11 cellular contexts compared by ENCODE assay signal in genomic region chr3:15753056-15753710, GRCh38. TPM values are rescaled to one million over a fixed set of nuclear protein-coding genes. Genes with fewer than 3 reads are reported as not detected.
A peak's percentile ranks its signal among the peaks of the same experiment; 100 is the strongest.
DNase-seq lines count a peak whose midpoint lies in the region; ATAC-seq, FAIRE-seq and TF ChIP-seq lines count a peak whose summit lies in the region.
"Had no signal": no experiment of that assay in that cellular context is flagged by ENCODE, and none has a peak within 500 bp of the region (broad histone marks: within the 10 kb centered on the region; RNA-seq: fewer than 3 reads in every experiment).

No MANE protein-coding gene starts in this region.

- WGBS in HepG2 (ENCODE audit: low lambda C conversion rate) = 53% methylated on average over 5 of the region's 5 CpGs

- CTCF ChIA-PET in HepG2 (lab: Yijun Ruan, JAX; ENCODE audit: low intra/inter-chr PET ratio, low total read pairs) = no interaction called here

- in situ Hi-C loops in HepG2 (cut with HindIII; ENCODE audit: extremely low pct_ligation_motif_present, low pct_unique_long_range_greater_than_20kb) = no loop called here

- peaks cover 1% of the 10 kb centered on the region for H3K36me3 ChIP-seq in bronchial epithelial cell (ENCODE audit: control insufficient read depth, insufficient read depth, low read length)
- H3K36me3 ChIP-seq in HepG2 (replicated peaks in 1 of 2; ENCODE audit: control insufficient read depth in 1 of 2, insufficient read depth in 2 of 2, low read length in 2 of 2) = peaks cover 2 to 17% of the 10 kb centered on the region in 2 experiments; a peak in 3 of 5 replicates

- H3K9ac ChIP-seq in HepG2 (ENCODE audit: insufficient read depth, low read depth, low read length) = no peak overlapping the region

- H3K4me1 Mint-ChIP-seq in activated T-cell treated with anti-CD3 and anti-CD28 coated beads, Interleukin-2, amount 50 U/mL, for 72 hours (ENCODE audit: low read depth) = peaks cover 11% of the 10 kb centered on the region

- TF ChIP-seq EP300 in HepG2 (IDR thresholded peaks at IDR 0.05; ENCODE audit: low read depth in 2 of 2, low read length in 2 of 2) (no peak), HepG2 (CRISPR knock-in tag; IDR thresholded peaks at IDR 0.05; ENCODE audit: borderline replicate concordance) (no peak)

- H3K27ac ChIP-seq in HepG2 (ENCODE audit: extremely low read length, insufficient read depth, low read length) = no peak overlapping the region

- no peak overlapping the region for H2AFZ ChIP-seq in HepG2 (ENCODE audit: low read length)

- H3K9me3 Mint-ChIP-seq in activated T-cell treated with anti-CD3 and anti-CD28 coated beads, Interleukin-2, amount 50 U/mL, for 72 hours = peaks cover 0 to 3% of the 10 kb centered on the region in 2 donors

- peaks cover 11% of the 10 kb centered on the region for H3K4me1 ChIP-seq in HepG2 (ENCODE audit: insufficient read depth, low read length)

- H4K20me1 ChIP-seq in HepG2 (ENCODE audit: insufficient read depth, low read length) = no peaks in the 10 kb centered on the region

- TF ChIP-seq CTCF in LNCaP clone FGC (IDR thresholded peaks at IDR 0.05; ENCODE audit: control insufficient read depth, extremely low read depth, insufficient read depth) (no peak), bronchial epithelial cell (IDR thresholded peaks at IDR 0.05; ENCODE audit: insufficient read depth, low read length, severe bottlenecking) (no peak), HepG2 (CRISPR knock-in tag; IDR thresholded peaks at IDR 0.05) (no peak)

- FAIRE-seq in bronchial epithelial cell (lab: Jason Lieb, UNC) (no peak), HepG2 (lab: Jason Lieb, UNC) (no peak)

- H3K27me3 ChIP-seq in bronchial epithelial cell (ENCODE audit: control insufficient read depth, insufficient read depth, low read length) (no peaks in the 10 kb centered on the region), HepG2 (ENCODE audit: control insufficient read depth in 1 of 2, insufficient read depth in 2 of 2, low read length in 2 of 2) (no peaks in the 10 kb centered on the region)

- no TSS peak for BruUV-seq in HepG2 (replicated peaks; lab: Mats Ljungman, UMichigan)

- H3K36me3 Mint-ChIP-seq in activated T-cell treated with anti-CD3 and anti-CD28 coated beads, Interleukin-2, amount 50 U/mL, for 72 hours (ENCODE audit: insufficient read depth in 2 of 2) = peaks cover 13 to 19% of the 10 kb centered on the region in 2 donors

- TF ChIP-seq POLR2A in HepG2 (IDR thresholded peaks at IDR 0.05; ENCODE audit: insufficient read depth in 1 of 2, low read depth in 2 of 2, low read length in 2 of 2) = no peak

- no peak overlapping the region for H3K4me2 ChIP-seq in HepG2 (ENCODE audit: low read depth, low read length)

- no peak overlapping the region for H3K4me3 Mint-ChIP-seq in activated T-cell treated with anti-CD3 and anti-CD28 coated beads, Interleukin-2, amount 50 U/mL, for 72 hours

- DNase-seq in LNCaP clone FGC (ENCODE audit: low read depth) (peak; percentile 94), bronchial epithelial cell (ENCODE audit: low read depth) (peak; percentile 1), HepG2 (ENCODE audit: low spot score) (peak; percentile 25), smooth muscle cell of the brain vasculature (ENCODE audit: low read depth, low spot score) (peak; percentile 17), SKM-1 (lab: John Stamatoyannopoulos, UW; ENCODE audit: unreplicated experiment) (no peak)
- no peak for DNase-seq in activated T-cell treated with anti-CD3 and anti-CD28 coated beads, Interleukin-2, amount 50 U/mL, for 72 hours
- DNase-seq: amniotic stem cell, naive B cell, NCI-H2029 treated with DMSO at 0.1 percent for 48 hours had no signal

- no peak overlapping the region for H3K27ac Mint-ChIP-seq in activated T-cell treated with anti-CD3 and anti-CD28 coated beads, Interleukin-2, amount 50 U/mL, for 72 hours

- no peak for TF ChIP-seq RAD21 in HepG2 (CRISPR knock-in tag; IDR thresholded peaks at IDR 0.05)

- H3K9me3 ChIP-seq in HepG2 (ENCODE audit: low read length) = no peaks in the 10 kb centered on the region

- no peaks in the 10 kb centered on the region for H3K27me3 Mint-ChIP-seq in activated T-cell treated with anti-CD3 and anti-CD28 coated beads, Interleukin-2, amount 50 U/mL, for 72 hours (ENCODE audit: low read depth)
- H3K27me3 Mint-ChIP-seq: naive B cell had no signal

- ATAC-seq in HepG2 (peak; percentile 50), GM21717 (IDR thresholded peaks at IDR 0.05; ENCODE audit: unreplicated experiment) (no peak)
- no peak for ATAC-seq in activated CD4-positive, CD25-positive, alpha-beta regulatory T cell treated with anti-CD3 and anti-CD28 coated beads, Interleukin-2, amount 50 U/mL, for 24 hours
- ATAC-seq in activated T-cell treated with anti-CD3 and anti-CD28 coated beads, Interleukin-2, amount 50 U/mL, for 72 hours (replicated peaks in 1 of 2) = no peak

- intact Hi-C loops in HepG2 (cut with micrococcal nuclease; ENCODE audit: unreplicated experiment) = no loop called here

- H3K4me3 ChIP-seq in LNCaP clone FGC (ENCODE audit: low read depth, low read length) = no peak overlapping the region
- no peak overlapping the region for H3K4me3 ChIP-seq in bronchial epithelial cell (ENCODE audit: low read depth, low read length)
- H3K4me3 ChIP-seq in HepG2 (replicated peaks in 1 of 3; ENCODE audit: insufficient read depth in 1 of 3, low read depth in 2 of 3, low read length in 3 of 3) = no peak overlapping the region

- H3K79me2 ChIP-seq in HepG2 (ENCODE audit: insufficient read depth, low read length) = no peaks in the 10 kb centered on the region

- POLR2A ChIA-PET in HepG2 (lab: Yijun Ruan, JAX) = no interaction called here

TF ChIP-seq in HepG2, 621 proteins besides CTCF, POLR2A, EP300 and RAD21 (continues in another document):
- TF ChIP-seq CEBPG (CRISPR knock-in tag; IDR thresholded peaks at IDR 0.05) (no peak), SOX6 (IDR thresholded peaks at IDR 0.05) (no peak), SOX6 (CRISPR knock-in tag; IDR thresholded peaks at IDR 0.05) (no peak), WIZ (CRISPR knock-in tag; IDR thresholded peaks at IDR 0.05) (no peak), ZNF652 (CRISPR knock-in tag; IDR thresholded peaks at IDR 0.05; ENCODE audit: borderline replicate concordance, low read depth) (no peak), MIER3 (CRISPR knock-in tag; IDR thresholded peaks at IDR 0.05; ENCODE audit: borderline replicate concordance) (no peak), JUND (CRISPR knock-in tag; IDR thresholded peaks at IDR 0.05) (no peak), MIER2 (CRISPR knock-in tag; IDR thresholded peaks at IDR 0.05) (no peak), RFXANK (CRISPR knock-in tag; IDR thresholded peaks at IDR 0.05) (no peak), TOPORS (CRISPR knock-in tag; IDR thresholded peaks at IDR 0.05) (no peak), ZNF775 (CRISPR knock-in tag; IDR thresholded peaks at IDR 0.05; ENCODE audit: borderline replicate concordance) (no peak), BRCA1 (CRISPR knock-in tag; IDR thresholded peaks at IDR 0.05) (no peak), TBL1XR1 (IDR thresholded peaks at IDR 0.05; ENCODE audit: borderline replicate concordance, low read length, partially characterized antibody) (no peak), ZBTB20 (CRISPR knock-in tag; IDR thresholded peaks at IDR 0.05; ENCODE audit: borderline replicate concordance, low read depth) (no peak), GABPA (IDR thresholded peaks at IDR 0.05; ENCODE audit: low read depth, low read length) (no peak), GABPA (CRISPR knock-in tag; IDR thresholded peaks at IDR 0.05; ENCODE audit: low read depth) (no peak), ATF1 (CRISPR knock-in tag; IDR thresholded peaks at IDR 0.05) (no peak), ZNF136 (CRISPR knock-in tag; IDR thresholded peaks at IDR 0.05; ENCODE audit: low read depth) (no peak)
- TF ChIP-seq, protein P1, sequence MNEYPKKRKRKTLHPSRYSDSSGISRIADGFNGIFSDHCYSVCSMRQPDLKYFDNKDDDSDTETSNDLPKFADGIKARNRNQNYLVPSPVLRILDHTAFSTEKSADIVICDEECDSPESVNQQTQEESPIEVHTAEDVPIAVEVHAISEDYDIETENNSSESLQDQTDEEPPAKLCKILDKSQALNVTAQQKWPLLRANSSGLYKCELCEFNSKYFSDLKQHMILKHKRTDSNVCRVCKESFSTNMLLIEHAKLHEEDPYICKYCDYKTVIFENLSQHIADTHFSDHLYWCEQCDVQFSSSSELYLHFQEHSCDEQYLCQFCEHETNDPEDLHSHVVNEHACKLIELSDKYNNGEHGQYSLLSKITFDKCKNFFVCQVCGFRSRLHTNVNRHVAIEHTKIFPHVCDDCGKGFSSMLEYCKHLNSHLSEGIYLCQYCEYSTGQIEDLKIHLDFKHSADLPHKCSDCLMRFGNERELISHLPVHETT (CRISPR knock-in tag; conservative IDR thresholded peaks at IDR 0.05) = no peak

RNA-seq across cellular contexts. Expression of gene ANKRD28, which starts 44.6 kb away (rescaled TPM):
- total RNA-seq in bronchial epithelial cell = 55.9 and 60.6 TPM in 2 replicates
- 28.9 and 40.2 TPM in 2 replicates for total RNA-seq in HepG2 (2016; rRNA removed; fragmentation: Illumina TruSeq; extraction: Trizol)
- total RNA-seq in HepG2 (2016; cell fraction: cytosol; rRNA removed; fragmentation: Illumina TruSeq; extraction: Trizol; ENCODE audit: low read depth) = 11.3 and 13.1 TPM in 2 replicates
- total RNA-seq in HepG2 (2016; cell fraction: insoluble cytoplasmic fraction; rRNA removed; fragmentation: Illumina TruSeq; extraction: Trizol) = 28.4 and 36.2 TPM in 2 replicates
- 11.2 and 14.5 TPM in 2 replicates for total RNA-seq in HepG2 (2016; cell fraction: membrane; rRNA removed; fragmentation: Illumina TruSeq; extraction: Trizol)
- 41.2 and 46.8 TPM in 2 replicates for total RNA-seq in HepG2 (2016; cell fraction: nucleus; rRNA removed; fragmentation: Illumina TruSeq; extraction: Trizol)
- polyA plus RNA-seq in HepG2 (2011; rRNA removed) = 20.7 and 21.0 TPM in 2 replicates
- polyA plus RNA-seq in HepG2 (2011; cell fraction: cytosol; rRNA removed) = 9.2 and 14.8 TPM in 2 replicates
- polyA plus RNA-seq in HepG2 (2011; cell fraction: nucleus; rRNA removed) = 30.1 TPM in 2 replicates
- 18.6 and 18.7 TPM in 2 replicates for polyA plus RNA-seq in HepG2 (2012)
- polyA plus RNA-seq in HepG2 (2016; cell fraction: cytosol; fragmentation: Illumina TruSeq; extraction: Trizol; ENCODE audit: low read depth) = 0.62 and 0.75 TPM in 2 replicates
- 23.3 and 24.0 TPM in 2 replicates for polyA plus RNA-seq in HepG2 (2016; cell fraction: insoluble cytoplasmic fraction; fragmentation: Illumina TruSeq; extraction: Trizol; ENCODE audit: low read depth)
- polyA plus RNA-seq in HepG2 (2016; cell fraction: membrane; fragmentation: Illumina TruSeq; extraction: Trizol; ENCODE audit: low read depth) = 3.1 and 4.0 TPM in 2 replicates
- 32.5 and 40.7 TPM in 2 replicates for polyA plus RNA-seq in HepG2 (2016; cell fraction: nucleus; fragmentation: Illumina TruSeq; extraction: Trizol; ENCODE audit: insufficient read depth, low read depth)
- 40.3 and 73.4 TPM in 2 replicates for polyA minus RNA-seq in HepG2 (2011; rRNA and poly(A)+ RNA removed; ENCODE audit: low replicate concordance)
- 19.9 TPM in 2 replicates for polyA minus RNA-seq in HepG2 (2011; cell fraction: cytosol; rRNA and poly(A)+ RNA removed)
- 106 and 111 TPM in 2 replicates for polyA minus RNA-seq in HepG2 (2011; cell fraction: nucleus; rRNA and poly(A)+ RNA removed)
- total RNA-seq in activated T-cell treated with anti-CD3 and anti-CD28 coated beads, Interleukin-2, amount 50 U/mL, for 72 hours = 10 to 100 TPM; 45.3 to 46.1 TPM

Comparison
In these comparisons a context has a peak if more than half of its experiments do, and no peak if none do; other contexts are left out.
1. DNase-seq: peak in LNCaP clone FGC (single experiment), bronchial epithelial cell (single experiment), HepG2 (single experiment) and smooth muscle cell of the brain vasculature (single experiment); none in SKM-1 (single experiment) and activated T-cell treated with anti-CD3 and anti-CD28 coated beads, Interleukin-2, amount 50 U/mL, for 72 hours (0 of 2).